Comparison of ENCODE assay signal across 24 cellular contexts in the genomic region with DNA sequence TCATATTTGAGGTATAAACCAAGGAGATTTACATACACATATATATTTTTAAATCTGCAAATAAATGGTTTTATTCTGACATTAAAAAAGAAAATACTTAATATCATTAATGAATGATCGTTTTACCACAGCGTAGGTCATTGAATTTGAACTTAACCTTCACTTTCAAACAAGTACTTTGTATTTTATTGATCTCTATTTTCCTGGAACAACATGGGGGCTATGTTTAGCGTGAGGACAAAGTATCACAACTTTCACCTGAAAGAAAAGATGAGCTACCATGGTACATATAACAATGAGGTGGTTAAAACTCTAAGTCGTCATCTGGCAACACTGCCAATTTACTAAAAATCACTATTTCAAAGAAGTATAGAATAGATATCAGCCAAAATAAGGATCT. TPM values are rescaled to one million over a fixed set of nuclear protein-coding genes. Genes with fewer than 3 reads are reported as not detected.
DNase-seq lines count a peak whose midpoint lies in the region; ATAC-seq, FAIRE-seq and TF ChIP-seq lines count a peak whose summit lies in the region.
"Had no signal": no experiment of that assay in that cellular context is flagged by ENCODE, and none has a peak within 500 bp of the region (broad histone marks: within the 10 kb centered on the region; RNA-seq: fewer than 3 reads in every experiment).

No MANE protein-coding gene starts in this region.

- H3K4me3 Mint-ChIP-seq in memory B cell: no peak overlapping the region
- H3K4me3 Mint-ChIP-seq: CD14-positive monocyte; CD4-positive, alpha-beta T cell; CD8-positive, alpha-beta memory T cell; GM23338; H9 had no signal

- no peak overlapping the region for H3K4me3 ChIP-seq in SU-DHL-6 (ENCODE audit: insufficient read depth, low read length, poor library complexity, severe bottlenecking)
- H3K4me3 ChIP-seq in HepG2 (replicated peaks in 1 of 3; ENCODE audit: insufficient read depth in 1 of 3, low read depth in 2 of 3, low read length in 3 of 3): no peak overlapping the region
- H3K4me3 ChIP-seq: A549; BLaER1 treated with 17β-estradiol and CSF1 and Interleukin-3, amounts not matched to agents 10 nM and 100 nM; GM23338 had no signal

- H3K4me1 ChIP-seq in HepG2 (ENCODE audit: insufficient read depth, low read length): no peaks in the 10 kb centered on the region
- H3K4me1 ChIP-seq: A549, BE2C had no signal

- H3K9me3 Mint-ChIP-seq in memory B cell: peaks cover 2% of the 10 kb centered on the region
- H3K9me3 Mint-ChIP-seq: CD4-positive, alpha-beta T cell; CD8-positive, alpha-beta memory T cell; GM23338; H9 had no signal

- WGBS in HepG2 (ENCODE audit: low lambda C conversion rate): 1% methylated on average over 4 of the region's 4 CpGs

- H3K9ac ChIP-seq in SU-DHL-6 (ENCODE audit: low read length) (no peak overlapping the region), HepG2 (ENCODE audit: insufficient read depth, low read depth, low read length) (no peak overlapping the region)
- H3K9ac ChIP-seq: BLaER1 treated with 17β-estradiol and CSF1 and Interleukin-3, amounts not matched to agents 10 nM and 100 nM had no signal

- H3F3A ChIP-seq in SU-DHL-6 (ENCODE audit: insufficient read depth): no peaks in the 10 kb centered on the region

- TF ChIP-seq EP300 in HepG2 (IDR thresholded peaks at IDR 0.05; ENCODE audit: low read depth in 2 of 2, low read length in 2 of 2) (no peak), HepG2 (CRISPR knock-in tag; IDR thresholded peaks at IDR 0.05; ENCODE audit: borderline replicate concordance) (no peak)

- H4K20me1 ChIP-seq in SU-DHL-6 (ENCODE audit: low read depth, low read length): no peaks in the 10 kb centered on the region
- no peaks in the 10 kb centered on the region for H4K20me1 ChIP-seq in HepG2 (ENCODE audit: insufficient read depth, low read length)
- H4K20me1 ChIP-seq: BLaER1 treated with 17β-estradiol and CSF1 and Interleukin-3, amounts not matched to agents 10 nM and 100 nM had no signal

- TF ChIP-seq RAD21 in HepG2 (CRISPR knock-in tag; IDR thresholded peaks at IDR 0.05): no peak

- H3K9me3 ChIP-seq in SU-DHL-6 (ENCODE audit: insufficient read depth, low read length) (no peaks in the 10 kb centered on the region), HepG2 (ENCODE audit: low read length) (no peaks in the 10 kb centered on the region)
- H3K9me3 ChIP-seq: A549; BE2C; BLaER1 treated with 17β-estradiol and CSF1 and Interleukin-3, amounts not matched to agents 10 nM and 100 nM had no signal

- TF ChIP-seq CTCF in SU-DHL-6 (IDR thresholded peaks at IDR 0.05; ENCODE audit: insufficient read depth, low read length, poor library complexity, severe bottlenecking) (no peak), HepG2 (CRISPR knock-in tag; IDR thresholded peaks at IDR 0.05) (no peak)

- no peak for DNase-seq in HepG2 (ENCODE audit: low spot score)
- no peak for DNase-seq in memory B cell (ENCODE audit: low spot score in 2 of 2)
- DNase-seq in COLO668 (lab: John Stamatoyannopoulos, UW; ENCODE audit: unreplicated experiment): no peak
- DNase-seq: 8988T; ACHN; AML-193; BE2C; Calu3; CD4-positive, alpha-beta T cell; CD8-positive, alpha-beta memory T cell; COR-L47; DND-41; H9 had no signal

- H3K79me2 ChIP-seq in SU-DHL-6 (ENCODE audit: insufficient read depth, low read length): no peaks in the 10 kb centered on the region
- H3K79me2 ChIP-seq in HepG2 (ENCODE audit: insufficient read depth, low read length): no peaks in the 10 kb centered on the region

- H3K4me2 ChIP-seq in SU-DHL-6 (ENCODE audit: low read depth, low read length, poor library complexity, severe bottlenecking) (peak overlapping the region; percentile 58), HepG2 (ENCODE audit: low read depth, low read length) (no peak overlapping the region)
- H3K4me2 ChIP-seq: A549, GM23338 had no signal

- ATAC-seq in HepG2: no peak
- no peak for ATAC-seq in memory B cell (ENCODE audit: low read depth)
- ATAC-seq in GM21576 (IDR thresholded peaks at IDR 0.05; ENCODE audit: unreplicated experiment): no peak
- ATAC-seq in HG03039 (IDR thresholded peaks at IDR 0.05; ENCODE audit: unreplicated experiment): no peak
- ATAC-seq: A549, GM23338, HCT116 had no signal

- BruUV-seq in HepG2 (replicated peaks; lab: Mats Ljungman, UMichigan): no TSS peak

- no peaks in the 10 kb centered on the region for H3K36me3 ChIP-seq in SU-DHL-6 (ENCODE audit: low read length)
- no peaks in the 10 kb centered on the region for H3K36me3 ChIP-seq in HepG2 (replicated peaks in 1 of 2; ENCODE audit: control insufficient read depth in 1 of 2, insufficient read depth in 2 of 2, low read length in 2 of 2)
- H3K36me3 ChIP-seq: BE2C; BLaER1 treated with 17β-estradiol and CSF1 and Interleukin-3, amounts not matched to agents 10 nM and 100 nM had no signal

- H3K27me3 ChIP-seq in SU-DHL-6 (ENCODE audit: low read length): no peaks in the 10 kb centered on the region
- H3K27me3 ChIP-seq in HepG2 (ENCODE audit: control insufficient read depth in 1 of 2, insufficient read depth in 2 of 2, low read length in 2 of 2): no peaks in the 10 kb centered on the region
- H3K27me3 ChIP-seq: BLaER1 treated with 17β-estradiol and CSF1 and Interleukin-3, amounts not matched to agents 10 nM and 100 nM had no signal

- H3K27me3 Mint-ChIP-seq in memory B cell: no peaks in the 10 kb centered on the region
- H3K27me3 Mint-ChIP-seq: CD4-positive, alpha-beta T cell had no signal

- POLR2A ChIA-PET in HepG2 (lab: Yijun Ruan, JAX): no interaction called here

- intact Hi-C loops in HepG2 (cut with micrococcal nuclease; ENCODE audit: unreplicated experiment): no loop called here

- FAIRE-seq in HepG2 (lab: Jason Lieb, UNC): no peak
- FAIRE-seq: A549, G401.6, GM12892 had no signal

- H3K4me1 Mint-ChIP-seq in memory B cell: peaks cover 15% of the 10 kb centered on the region
- H3K4me1 Mint-ChIP-seq: CD8-positive, alpha-beta memory T cell had no signal

- in situ Hi-C loops in HepG2 (cut with HindIII; ENCODE audit: extremely low pct_ligation_motif_present, low pct_unique_long_range_greater_than_20kb): no loop called here

- CTCF ChIA-PET in HepG2 (lab: Yijun Ruan, JAX; ENCODE audit: low intra/inter-chr PET ratio, low total read pairs): no interaction called here

- H3K27ac Mint-ChIP-seq in memory B cell: peak overlapping the region; percentile 35
- H3K27ac Mint-ChIP-seq: CD14-positive monocyte; CD4-positive, alpha-beta T cell; CD8-positive, alpha-beta memory T cell; GM23338; H9 had no signal

- no peak for TF ChIP-seq POLR2A in HepG2 (IDR thresholded peaks at IDR 0.05; ENCODE audit: insufficient read depth in 1 of 2, low read depth in 2 of 2, low read length in 2 of 2)

- H3K36me3 Mint-ChIP-seq in memory B cell: no peaks in the 10 kb centered on the region
- H3K36me3 Mint-ChIP-seq: CD14-positive monocyte; CD8-positive, alpha-beta memory T cell had no signal

- no peak overlapping the region for H2AFZ ChIP-seq in SU-DHL-6 (ENCODE audit: low read depth, low read length, severe bottlenecking)
- H2AFZ ChIP-seq in HepG2 (ENCODE audit: low read length): no peak overlapping the region
- H2AFZ ChIP-seq: GM23338 had no signal

- no peaks in the 10 kb centered on the region for H3K9me2 ChIP-seq in SU-DHL-6 (replicated peaks; ENCODE audit: insufficient read depth, low read length)

- H3K27ac ChIP-seq in SU-DHL-6 (ENCODE audit: low read depth, low read length) (no peak overlapping the region), HepG2 (ENCODE audit: extremely low read length, insufficient read depth, low read length) (no peak overlapping the region)
- H3K27ac ChIP-seq: A549; BLaER1 treated with 17β-estradiol and CSF1 and Interleukin-3, amounts not matched to agents 10 nM and 100 nM had no signal

RNA-seq across cellular contexts. Expression of gene GYS2, which starts 6.0 kb away (rescaled TPM):
- not detected in 2 replicates for total RNA-seq in HepG2 (2016; rRNA removed; fragmentation: Illumina TruSeq; extraction: Trizol)
- not detected in 2 replicates for total RNA-seq in HepG2 (2016; cell fraction: cytosol; rRNA removed; fragmentation: Illumina TruSeq; extraction: Trizol; ENCODE audit: low read depth)
- not detected in 2 replicates for total RNA-seq in HepG2 (2016; cell fraction: insoluble cytoplasmic fraction; rRNA removed; fragmentation: Illumina TruSeq; extraction: Trizol)
- total RNA-seq in HepG2 (2016; cell fraction: membrane; rRNA removed; fragmentation: Illumina TruSeq; extraction: Trizol): not detected in 2 replicates
- total RNA-seq in HepG2 (2016; cell fraction: nucleus; rRNA removed; fragmentation: Illumina TruSeq; extraction: Trizol): not detected in 2 replicates
- polyA plus RNA-seq in HepG2 (2011; rRNA removed): not detected in 2 replicates
- not detected in 2 replicates for polyA plus RNA-seq in HepG2 (2011; cell fraction: cytosol; rRNA removed)
- not detected in 2 replicates for polyA plus RNA-seq in HepG2 (2011; cell fraction: nucleus; rRNA removed)
- not detected in 2 replicates for polyA plus RNA-seq in HepG2 (2012)
- polyA plus RNA-seq in HepG2 (2016; cell fraction: cytosol; fragmentation: Illumina TruSeq; extraction: Trizol; ENCODE audit: low read depth): not detected in 2 replicates
- not detected in 2 replicates for polyA plus RNA-seq in HepG2 (2016; cell fraction: insoluble cytoplasmic fraction; fragmentation: Illumina TruSeq; extraction: Trizol; ENCODE audit: low read depth)
- not detected in 2 replicates for polyA plus RNA-seq in HepG2 (2016; cell fraction: membrane; fragmentation: Illumina TruSeq; extraction: Trizol; ENCODE audit: low read depth)
- not detected in 2 replicates for polyA plus RNA-seq in HepG2 (2016; cell fraction: nucleus; fragmentation: Illumina TruSeq; extraction: Trizol; ENCODE audit: insufficient read depth, low read depth)
- 0.05 TPM in 1 of 2 replicates, not detected in the other for polyA minus RNA-seq in HepG2 (2011; rRNA and poly(A)+ RNA removed; ENCODE audit: low replicate concordance)
- polyA minus RNA-seq in HepG2 (2011; cell fraction: cytosol; rRNA and poly(A)+ RNA removed): not detected in 2 replicates
- polyA minus RNA-seq in HepG2 (2011; cell fraction: nucleus; rRNA and poly(A)+ RNA removed): not detected in 2 replicates
- total RNA-seq: Calu3; CD8-positive, alpha-beta memory T cell; GM23338; H4; H9 had no signal
- polyA plus RNA-seq: CD14-positive monocyte; CD8-positive, alpha-beta memory T cell; GM23338 had no signal

RNA-seq across cellular contexts. Expression of gene LDHB, which starts 59.0 kb away (rescaled TPM):
- not detected in 2 replicates for total RNA-seq in HepG2 (2016; rRNA removed; fragmentation: Illumina TruSeq; extraction: Trizol)
- not detected in 2 replicates for total RNA-seq in HepG2 (2016; cell fraction: cytosol; rRNA removed; fragmentation: Illumina TruSeq; extraction: Trizol; ENCODE audit: low read depth)
- total RNA-seq in HepG2 (2016; cell fraction: insoluble cytoplasmic fraction; rRNA removed; fragmentation: Illumina TruSeq; extraction: Trizol): not detected in 2 replicates
- total RNA-seq in HepG2 (2016; cell fraction: membrane; rRNA removed; fragmentation: Illumina TruSeq; extraction: Trizol): not detected in 2 replicates
- total RNA-seq in HepG2 (2016; cell fraction: nucleus; rRNA removed; fragmentation: Illumina TruSeq; extraction: Trizol): not detected in 2 replicates
- 0.08 TPM in 1 of 2 replicates, not detected in the other for polyA plus RNA-seq in HepG2 (2011; rRNA removed)
- 10.4 and 25.8 TPM in 2 replicates for polyA plus RNA-seq in HepG2 (2011; cell fraction: cytosol; rRNA removed)
- 0.37 and 0.52 TPM in 2 replicates for polyA plus RNA-seq in HepG2 (2011; cell fraction: nucleus; rRNA removed)
- polyA plus RNA-seq in HepG2 (2012): not detected in 2 replicates
- not detected in 2 replicates for polyA plus RNA-seq in HepG2 (2016; cell fraction: cytosol; fragmentation: Illumina TruSeq; extraction: Trizol; ENCODE audit: low read depth)
- polyA plus RNA-seq in HepG2 (2016; cell fraction: insoluble cytoplasmic fraction; fragmentation: Illumina TruSeq; extraction: Trizol; ENCODE audit: low read depth): not detected in 2 replicates
- polyA plus RNA-seq in HepG2 (2016; cell fraction: membrane; fragmentation: Illumina TruSeq; extraction: Trizol; ENCODE audit: low read depth): not detected in 2 replicates
- polyA plus RNA-seq in HepG2 (2016; cell fraction: nucleus; fragmentation: Illumina TruSeq; extraction: Trizol; ENCODE audit: insufficient read depth, low read depth): not detected in 2 replicates
- polyA minus RNA-seq in HepG2 (2011; rRNA and poly(A)+ RNA removed; ENCODE audit: low replicate concordance): 0.98 and 326 TPM in 2 replicates
- polyA minus RNA-seq in HepG2 (2011; cell fraction: cytosol; rRNA and poly(A)+ RNA removed): 1.9 and 2.5 TPM in 2 replicates
- polyA minus RNA-seq in HepG2 (2011; cell fraction: nucleus; rRNA and poly(A)+ RNA removed): 0.75 and 2.4 TPM in 2 replicates
